8 cellular contexts compared by ENCODE assay signal in the genomic region with DNA sequence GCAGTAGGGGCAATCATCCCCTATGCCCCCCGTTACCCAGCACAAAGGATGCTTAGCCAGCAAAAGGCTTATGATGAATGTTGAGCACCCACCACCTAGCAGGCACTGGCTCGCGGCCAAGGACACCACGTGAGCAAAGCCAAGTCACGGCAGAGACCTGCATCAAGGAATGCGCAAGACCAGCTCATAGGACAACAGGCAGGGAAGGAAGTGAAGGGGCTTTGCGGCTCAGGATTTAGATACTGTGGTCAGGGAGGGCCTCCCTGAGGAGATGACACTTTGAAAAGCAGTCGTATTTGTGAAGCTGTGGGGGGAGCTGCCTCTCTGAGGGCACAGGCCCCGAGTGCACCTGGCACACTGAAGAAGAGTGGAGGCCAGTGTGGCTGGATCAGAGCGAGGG. TPM values are rescaled to one million over a fixed set of nuclear protein-coding genes. Genes with fewer than 3 reads are reported as not detected.
DNase-seq lines count a peak whose midpoint lies in the region; ATAC-seq and TF ChIP-seq lines count a peak whose summit lies in the region.

No MANE protein-coding gene starts in this region.

- no peaks in the 10 kb centered on the region for H3K9me3 Mint-ChIP-seq in activated naive CD4-positive, alpha-beta T cell treated with anti-CD3 and anti-CD28 coated beads, Interleukin-2, amount 10 ng/mL, durations not matched to agents 7 days and 5 days
- no peaks in the 10 kb centered on the region for H3K9me3 Mint-ChIP-seq in stimulated activated memory B cell treated with anti-CD40 and anti-IgM and Interleukin-4, amounts not matched to agents 10 μg/mL and 1 μg/mL and 100 μg/mL, for 72 hours

- no peak overlapping the region for H3K4me3 ChIP-seq in H7 (ENCODE audit: insufficient read depth, low read depth, low read length)
- H3K4me3 ChIP-seq in hepatocyte: no peak overlapping the region

- peaks cover 8% of the 10 kb centered on the region for H3K27me3 Mint-ChIP-seq in activated naive CD4-positive, alpha-beta T cell treated with anti-CD3 and anti-CD28 coated beads, Interleukin-2, amount 10 ng/mL, durations not matched to agents 7 days and 5 days
- H3K27me3 Mint-ChIP-seq in stimulated activated memory B cell treated with anti-CD40 and anti-IgM and Interleukin-4, amounts not matched to agents 10 μg/mL and 1 μg/mL and 100 μg/mL, for 72 hours: no peaks in the 10 kb centered on the region

- no peak overlapping the region for H3K4me2 ChIP-seq in hepatocyte

- TF ChIP-seq CTCF in hepatocyte (IDR thresholded peaks at IDR 0.05; ENCODE audit: poor library complexity): no peak

- H3K36me3 Mint-ChIP-seq in activated naive CD4-positive, alpha-beta T cell treated with anti-CD3 and anti-CD28 coated beads, Interleukin-2, amount 10 ng/mL, durations not matched to agents 7 days and 5 days: peaks cover 50% of the 10 kb centered on the region
- peaks cover 48% of the 10 kb centered on the region for H3K36me3 Mint-ChIP-seq in stimulated activated memory B cell treated with anti-CD40 and anti-IgM and Interleukin-4, amounts not matched to agents 10 μg/mL and 1 μg/mL and 100 μg/mL, for 72 hours

- H3K27ac Mint-ChIP-seq in activated naive CD4-positive, alpha-beta T cell treated with anti-CD3 and anti-CD28 coated beads, Interleukin-2, amount 10 ng/mL, durations not matched to agents 7 days and 5 days: peak overlapping the region; percentile 56
- H3K27ac Mint-ChIP-seq in stimulated activated memory B cell treated with anti-CD40 and anti-IgM and Interleukin-4, amounts not matched to agents 10 μg/mL and 1 μg/mL and 100 μg/mL, for 72 hours: peak overlapping the region; percentile 81

- H3K4me1 ChIP-seq in hepatocyte (ENCODE audit: insufficient read depth): peaks cover 18% of the 10 kb centered on the region

- 59% methylated on average over 10 of the region's 10 CpGs for WGBS in hepatocyte (ENCODE audit: low lambda C conversion rate, missing lambda C conversion rate)

- CTCF ChIA-PET in activated naive CD4-positive, alpha-beta T cell treated with anti-CD3 and anti-CD28 coated beads, Interleukin-2, amount 10 ng/mL, durations not matched to agents 7 days and 5 days (lab: Charles Lee): interaction anchor here (20.9 kb wide), 1 partner anchor 36 kb away, joined by 757 read pairs; a partner anchor contains a TSS

- H3K4me1 Mint-ChIP-seq in activated naive CD4-positive, alpha-beta T cell treated with anti-CD3 and anti-CD28 coated beads, Interleukin-2, amount 10 ng/mL, durations not matched to agents 7 days and 5 days: peaks cover 92% of the 10 kb centered on the region
- peaks cover 98% of the 10 kb centered on the region for H3K4me1 Mint-ChIP-seq in stimulated activated memory B cell treated with anti-CD40 and anti-IgM and Interleukin-4, amounts not matched to agents 10 μg/mL and 1 μg/mL and 100 μg/mL, for 72 hours

- H3K27ac ChIP-seq in hepatocyte: no peak overlapping the region

- no peak overlapping the region for H2AFZ ChIP-seq in hepatocyte

- no peaks in the 10 kb centered on the region for H3K79me2 ChIP-seq in hepatocyte

- no peaks in the 10 kb centered on the region for H3K9me3 ChIP-seq in hepatocyte (ENCODE audit: low read depth)

- DNase-seq in H7 (peak; percentile 40), OCI-M1 (lab: John Stamatoyannopoulos, UW) (peak; percentile 58), hepatocyte (ENCODE audit: low spot score) (peak; percentile 54), DMS114 treated with DMSO at 0.1 percent for 48 hours (lab: John Stamatoyannopoulos, UW; ENCODE audit: unreplicated experiment) (no peak)
- DNase-seq in activated naive CD4-positive, alpha-beta T cell treated with anti-CD3 and anti-CD28 coated beads, Interleukin-2, amount 10 ng/mL, durations not matched to agents 7 days and 5 days: peak; percentile 43

- H3K4me3 Mint-ChIP-seq in activated naive CD4-positive, alpha-beta T cell treated with anti-CD3 and anti-CD28 coated beads, Interleukin-2, amount 10 ng/mL, durations not matched to agents 7 days and 5 days: no peak overlapping the region
- peak overlapping the region; percentile 66 for H3K4me3 Mint-ChIP-seq in stimulated activated memory B cell treated with anti-CD40 and anti-IgM and Interleukin-4, amounts not matched to agents 10 μg/mL and 1 μg/mL and 100 μg/mL, for 72 hours

- H3K27me3 ChIP-seq in H7 (ENCODE audit: control insufficient read depth, insufficient read depth, low read length): no peaks in the 10 kb centered on the region
- H3K27me3 ChIP-seq in hepatocyte: no peaks in the 10 kb centered on the region

- no peaks in the 10 kb centered on the region for H4K20me1 ChIP-seq in hepatocyte (ENCODE audit: insufficient read depth, poor library complexity, severe bottlenecking)

- H3K36me3 ChIP-seq in H7 (replicated peaks; ENCODE audit: control insufficient read depth, insufficient read depth, low read length): no peaks in the 10 kb centered on the region; the same call in 1 of the 2 replicates
- no peaks in the 10 kb centered on the region for H3K36me3 ChIP-seq in hepatocyte (replicated peaks; ENCODE audit: insufficient read depth, low read depth)

- no peaks in the 10 kb centered on the region for H3K9me2 ChIP-seq in hepatocyte (replicated peaks; ENCODE audit: insufficient read depth)

- peak; percentile 13 for ATAC-seq in stimulated activated memory B cell treated with anti-CD40 and anti-IgM and Interleukin-4, amounts not matched to agents 10 μg/mL and 1 μg/mL and 100 μg/mL, for 72 hours
- ATAC-seq in GM19463 (IDR thresholded peaks at IDR 0.05; ENCODE audit: unreplicated experiment): no peak
- no peak for ATAC-seq in GM18861 (IDR thresholded peaks at IDR 0.05; ENCODE audit: unreplicated experiment)

RNA-seq across cellular contexts. Expression of a gene that starts 32.8 kb away (rescaled TPM):
- total RNA-seq in H7 (2014; rRNA removed; shearing (Covaris generic)): 21.8 and 26.8 TPM in 2 replicates
- 5.5 and 9.0 TPM in 2 replicates for total RNA-seq in hepatocyte
- polyA plus RNA-seq in hepatocyte: 4.7 and 5.3 TPM in 2 replicates
